ENCODE assay signal across 2 cellular contexts in the genomic region with DNA sequence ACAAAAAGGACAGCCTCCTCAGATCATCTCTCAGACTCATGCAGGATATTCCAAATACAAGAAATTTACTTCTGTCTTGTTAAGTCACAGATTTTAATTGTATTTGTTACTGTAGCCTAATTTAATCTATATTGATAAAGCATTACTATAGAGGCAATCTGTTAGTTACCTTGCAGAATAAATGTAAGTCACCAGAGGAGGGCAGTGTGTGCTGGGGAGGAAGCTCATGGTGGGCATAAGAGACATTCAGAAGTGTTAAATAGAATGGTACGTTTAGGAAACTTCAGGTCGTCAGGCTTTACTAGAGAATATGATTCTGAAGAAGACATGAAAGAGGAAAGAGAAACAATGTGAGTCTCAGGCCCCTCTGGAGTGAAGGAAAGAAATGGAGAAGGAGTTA.
TF ChIP-seq lines count a peak whose summit lies in the region.

No MANE protein-coding gene starts in this region.

TF ChIP-seq in GM23338, 12 proteins besides CTCF, POLR2A, EP300 and RAD21:
- TF ChIP-seq, protein P1, sequence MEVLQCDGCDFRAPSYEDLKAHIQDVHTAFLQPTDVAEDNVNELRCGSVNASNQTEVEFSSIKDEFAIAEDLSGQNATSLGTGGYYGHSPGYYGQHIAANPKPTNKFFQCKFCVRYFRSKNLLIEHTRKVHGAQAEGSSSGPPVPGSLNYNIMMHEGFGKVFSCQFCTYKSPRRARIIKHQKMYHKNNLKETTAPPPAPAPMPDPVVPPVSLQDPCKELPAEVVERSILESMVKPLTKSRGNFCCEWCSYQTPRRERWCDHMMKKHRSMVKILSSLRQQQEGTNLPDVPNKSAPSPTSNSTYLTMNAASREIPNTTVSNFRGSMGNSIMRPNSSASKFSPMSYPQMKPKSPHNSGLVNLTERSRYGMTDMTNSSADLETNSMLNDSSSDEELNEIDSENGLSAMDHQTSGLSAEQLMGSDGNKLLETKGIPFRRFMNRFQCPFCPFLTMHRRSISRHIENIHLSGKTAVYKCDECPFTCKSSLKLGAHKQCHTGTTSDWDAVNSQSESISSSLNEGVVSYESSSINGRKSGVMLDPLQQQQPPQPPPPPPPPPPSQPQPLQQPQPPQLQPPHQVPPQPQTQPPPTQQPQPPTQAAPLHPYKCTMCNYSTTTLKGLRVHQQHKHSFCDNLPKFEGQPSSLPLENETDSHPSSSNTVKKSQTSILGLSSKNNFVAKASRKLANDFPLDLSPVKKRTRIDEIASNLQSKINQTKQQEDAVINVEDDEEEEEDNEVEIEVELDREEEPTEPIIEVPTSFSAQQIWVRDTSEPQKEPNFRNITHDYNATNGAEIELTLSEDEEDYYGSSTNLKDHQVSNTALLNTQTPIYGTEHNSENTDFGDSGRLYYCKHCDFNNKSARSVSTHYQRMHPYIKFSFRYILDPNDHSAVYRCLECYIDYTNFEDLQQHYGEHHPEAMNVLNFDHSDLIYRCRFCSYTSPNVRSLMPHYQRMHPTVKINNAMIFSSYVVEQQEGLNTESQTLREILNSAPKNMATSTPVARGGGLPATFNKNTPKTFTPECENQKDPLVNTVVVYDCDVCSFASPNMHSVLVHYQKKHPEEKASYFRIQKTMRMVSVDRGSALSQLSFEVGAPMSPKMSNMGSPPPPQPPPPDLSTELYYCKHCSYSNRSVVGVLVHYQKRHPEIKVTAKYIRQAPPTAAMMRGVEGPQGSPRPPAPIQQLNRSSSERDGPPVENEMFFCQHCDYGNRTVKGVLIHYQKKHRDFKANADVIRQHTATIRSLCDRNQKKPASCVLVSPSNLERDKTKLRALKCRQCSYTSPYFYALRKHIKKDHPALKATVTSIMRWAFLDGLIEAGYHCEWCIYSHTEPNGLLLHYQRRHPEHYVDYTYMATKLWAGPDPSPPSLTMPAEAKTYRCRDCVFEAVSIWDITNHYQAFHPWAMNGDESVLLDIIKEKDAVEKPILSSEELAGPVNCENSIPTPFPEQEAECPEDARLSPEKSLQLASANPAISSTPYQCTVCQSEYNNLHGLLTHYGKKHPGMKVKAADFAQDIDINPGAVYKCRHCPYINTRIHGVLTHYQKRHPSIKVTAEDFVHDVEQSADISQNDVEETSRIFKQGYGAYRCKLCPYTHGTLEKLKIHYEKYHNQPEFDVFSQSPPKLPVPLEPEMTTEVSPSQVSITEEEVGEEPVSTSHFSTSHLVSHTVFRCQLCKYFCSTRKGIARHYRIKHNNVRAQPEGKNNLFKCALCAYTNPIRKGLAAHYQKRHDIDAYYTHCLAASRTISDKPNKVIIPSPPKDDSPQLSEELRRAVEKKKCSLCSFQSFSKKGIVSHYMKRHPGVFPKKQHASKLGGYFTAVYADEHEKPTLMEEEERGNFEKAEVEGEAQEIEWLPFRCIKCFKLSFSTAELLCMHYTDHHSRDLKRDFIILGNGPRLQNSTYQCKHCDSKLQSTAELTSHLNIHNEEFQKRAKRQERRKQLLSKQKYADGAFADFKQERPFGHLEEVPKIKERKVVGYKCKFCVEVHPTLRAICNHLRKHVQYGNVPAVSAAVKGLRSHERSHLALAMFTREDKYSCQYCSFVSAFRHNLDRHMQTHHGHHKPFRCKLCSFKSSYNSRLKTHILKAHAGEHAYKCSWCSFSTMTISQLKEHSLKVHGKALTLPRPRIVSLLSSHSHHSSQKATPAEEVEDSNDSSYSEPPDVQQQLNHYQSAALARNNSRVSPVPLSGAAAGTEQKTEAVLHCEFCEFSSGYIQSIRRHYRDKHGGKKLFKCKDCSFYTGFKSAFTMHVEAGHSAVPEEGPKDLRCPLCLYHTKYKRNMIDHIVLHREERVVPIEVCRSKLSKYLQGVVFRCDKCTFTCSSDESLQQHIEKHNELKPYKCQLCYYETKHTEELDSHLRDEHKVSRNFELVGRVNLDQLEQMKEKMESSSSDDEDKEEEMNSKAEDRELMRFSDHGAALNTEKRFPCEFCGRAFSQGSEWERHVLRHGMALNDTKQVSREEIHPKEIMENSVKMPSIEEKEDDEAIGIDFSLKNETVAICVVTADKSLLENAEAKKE (CRISPR knock-in tag; IDR thresholded peaks at IDR 0.05): no peak
- no peak for TF ChIP-seq JUNB (IDR thresholded peaks at IDR 0.05; ENCODE audit: unreplicated experiment)
- TF ChIP-seq, protein P2, sequence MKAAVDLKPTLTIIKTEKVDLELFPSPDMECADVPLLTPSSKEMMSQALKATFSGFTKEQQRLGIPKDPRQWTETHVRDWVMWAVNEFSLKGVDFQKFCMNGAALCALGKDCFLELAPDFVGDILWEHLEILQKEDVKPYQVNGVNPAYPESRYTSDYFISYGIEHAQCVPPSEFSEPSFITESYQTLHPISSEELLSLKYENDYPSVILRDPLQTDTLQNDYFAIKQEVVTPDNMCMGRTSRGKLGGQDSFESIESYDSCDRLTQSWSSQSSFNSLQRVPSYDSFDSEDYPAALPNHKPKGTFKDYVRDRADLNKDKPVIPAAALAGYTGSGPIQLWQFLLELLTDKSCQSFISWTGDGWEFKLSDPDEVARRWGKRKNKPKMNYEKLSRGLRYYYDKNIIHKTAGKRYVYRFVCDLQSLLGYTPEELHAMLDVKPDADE (IDR thresholded peaks at IDR 0.05): no peak
- TF ChIP-seq STAT1 (IDR thresholded peaks at IDR 0.05; ENCODE audit: unreplicated experiment): no peak
- no peak for TF ChIP-seq EZH2phosphoT487 (IDR thresholded peaks at IDR 0.05; ENCODE audit: unreplicated experiment)
- TF ChIP-seq POLR2AphosphoS5 (IDR thresholded peaks at IDR 0.05; ENCODE audit: low read depth): no peak
- TF ChIP-seq ZNF331 (CRISPR knock-in tag; IDR thresholded peaks at IDR 0.05; ENCODE audit: low read depth): no peak
- no peak for TF ChIP-seq NANOG (IDR thresholded peaks at IDR 0.05; ENCODE audit: borderline replicate concordance)
- TF ChIP-seq CREB1 (CRISPR knock-in tag; IDR thresholded peaks at IDR 0.05; ENCODE audit: low read depth): no peak
- no peak for TF ChIP-seq ZNF114 (CRISPR knock-in tag; IDR thresholded peaks at IDR 0.05)
- no peak for TF ChIP-seq EZH2 (IDR thresholded peaks at IDR 0.05; ENCODE audit: low read depth, unreplicated experiment)

TF ChIP-seq in WTC11, 78 proteins besides CTCF, POLR2A, EP300 and RAD21 (continued from another document):
- TF ChIP-seq, protein P3, sequence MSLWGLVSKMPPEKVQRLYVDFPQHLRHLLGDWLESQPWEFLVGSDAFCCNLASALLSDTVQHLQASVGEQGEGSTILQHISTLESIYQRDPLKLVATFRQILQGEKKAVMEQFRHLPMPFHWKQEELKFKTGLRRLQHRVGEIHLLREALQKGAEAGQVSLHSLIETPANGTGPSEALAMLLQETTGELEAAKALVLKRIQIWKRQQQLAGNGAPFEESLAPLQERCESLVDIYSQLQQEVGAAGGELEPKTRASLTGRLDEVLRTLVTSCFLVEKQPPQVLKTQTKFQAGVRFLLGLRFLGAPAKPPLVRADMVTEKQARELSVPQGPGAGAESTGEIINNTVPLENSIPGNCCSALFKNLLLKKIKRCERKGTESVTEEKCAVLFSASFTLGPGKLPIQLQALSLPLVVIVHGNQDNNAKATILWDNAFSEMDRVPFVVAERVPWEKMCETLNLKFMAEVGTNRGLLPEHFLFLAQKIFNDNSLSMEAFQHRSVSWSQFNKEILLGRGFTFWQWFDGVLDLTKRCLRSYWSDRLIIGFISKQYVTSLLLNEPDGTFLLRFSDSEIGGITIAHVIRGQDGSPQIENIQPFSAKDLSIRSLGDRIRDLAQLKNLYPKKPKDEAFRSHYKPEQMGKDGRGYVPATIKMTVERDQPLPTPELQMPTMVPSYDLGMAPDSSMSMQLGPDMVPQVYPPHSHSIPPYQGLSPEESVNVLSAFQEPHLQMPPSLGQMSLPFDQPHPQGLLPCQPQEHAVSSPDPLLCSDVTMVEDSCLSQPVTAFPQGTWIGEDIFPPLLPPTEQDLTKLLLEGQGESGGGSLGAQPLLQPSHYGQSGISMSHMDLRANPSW (CRISPR knock-in tag; conservative IDR thresholded peaks at IDR 0.05; ENCODE audit: low read depth): no peak
- TF ChIP-seq, protein P4, sequence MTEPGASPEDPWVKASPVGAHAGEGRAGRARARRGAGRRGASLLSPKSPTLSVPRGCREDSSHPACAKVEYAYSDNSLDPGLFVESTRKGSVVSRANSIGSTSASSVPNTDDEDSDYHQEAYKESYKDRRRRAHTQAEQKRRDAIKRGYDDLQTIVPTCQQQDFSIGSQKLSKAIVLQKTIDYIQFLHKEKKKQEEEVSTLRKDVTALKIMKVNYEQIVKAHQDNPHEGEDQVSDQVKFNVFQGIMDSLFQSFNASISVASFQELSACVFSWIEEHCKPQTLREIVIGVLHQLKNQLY (CRISPR knock-in tag; IDR thresholded peaks at IDR 0.05): no peak
- TF ChIP-seq, protein P5, sequence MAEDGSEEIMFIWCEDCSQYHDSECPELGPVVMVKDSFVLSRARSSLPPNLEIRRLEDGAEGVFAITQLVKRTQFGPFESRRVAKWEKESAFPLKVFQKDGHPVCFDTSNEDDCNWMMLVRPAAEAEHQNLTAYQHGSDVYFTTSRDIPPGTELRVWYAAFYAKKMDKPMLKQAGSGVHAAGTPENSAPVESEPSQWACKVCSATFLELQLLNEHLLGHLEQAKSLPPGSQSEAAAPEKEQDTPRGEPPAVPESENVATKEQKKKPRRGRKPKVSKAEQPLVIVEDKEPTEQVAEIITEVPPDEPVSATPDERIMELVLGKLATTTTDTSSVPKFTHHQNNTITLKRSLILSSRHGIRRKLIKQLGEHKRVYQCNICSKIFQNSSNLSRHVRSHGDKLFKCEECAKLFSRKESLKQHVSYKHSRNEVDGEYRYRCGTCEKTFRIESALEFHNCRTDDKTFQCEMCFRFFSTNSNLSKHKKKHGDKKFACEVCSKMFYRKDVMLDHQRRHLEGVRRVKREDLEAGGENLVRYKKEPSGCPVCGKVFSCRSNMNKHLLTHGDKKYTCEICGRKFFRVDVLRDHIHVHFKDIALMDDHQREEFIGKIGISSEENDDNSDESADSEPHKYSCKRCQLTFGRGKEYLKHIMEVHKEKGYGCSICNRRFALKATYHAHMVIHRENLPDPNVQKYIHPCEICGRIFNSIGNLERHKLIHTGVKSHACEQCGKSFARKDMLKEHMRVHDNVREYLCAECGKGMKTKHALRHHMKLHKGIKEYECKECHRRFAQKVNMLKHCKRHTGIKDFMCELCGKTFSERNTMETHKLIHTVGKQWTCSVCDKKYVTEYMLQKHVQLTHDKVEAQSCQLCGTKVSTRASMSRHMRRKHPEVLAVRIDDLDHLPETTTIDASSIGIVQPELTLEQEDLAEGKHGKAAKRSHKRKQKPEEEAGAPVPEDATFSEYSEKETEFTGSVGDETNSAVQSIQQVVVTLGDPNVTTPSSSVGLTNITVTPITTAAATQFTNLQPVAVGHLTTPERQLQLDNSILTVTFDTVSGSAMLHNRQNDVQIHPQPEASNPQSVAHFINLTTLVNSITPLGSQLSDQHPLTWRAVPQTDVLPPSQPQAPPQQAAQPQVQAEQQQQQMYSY (CRISPR knock-in tag; IDR thresholded peaks at IDR 0.05): no peak
